Comparison of ENCODE assay signal across 21 cellular contexts in genomic region chr2:66532972-66533868, GRCh38.
DNase-seq lines count a peak whose midpoint lies in the region; ATAC-seq and TF ChIP-seq lines count a peak whose summit lies in the region.
"Had no signal": no experiment of that assay in that cellular context is flagged by ENCODE, and none has a peak within 500 bp of the region (broad histone marks: within the 10 kb centered on the region; RNA-seq: fewer than 3 reads in every experiment).

No MANE protein-coding gene starts in this region.

- no peak for TF ChIP-seq CTCF in right atrium auricular region (IDR thresholded peaks at IDR 0.05)
- no peak for TF ChIP-seq CTCF in omental fat pad (IDR thresholded peaks at IDR 0.05)

- DNase-seq in Right ventricle myocardium superior (no peak), right atrium auricular region (ENCODE audit: low spot score) (no peak), astrocyte of the hippocampus (ENCODE audit: low read depth, low spot score) (peak; percentile 71), left ventricle myocardium superior (no peak), ecto neural progenitor cell (ENCODE audit: low spot score) (no peak), omental fat pad (ENCODE audit: low spot score) (no peak), cortex of kidney (lab: John Stamatoyannopoulos, UW) (no peak)
- DNase-seq: activated CD8-positive, alpha-beta memory T cell treated with anti-CD3 and anti-CD28 coated beads for 24 hours; activated naive CD4-positive, alpha-beta T cell treated with anti-CD3 and anti-CD28 coated beads, Interleukin-2, amount 10 ng/mL, durations not matched to agents 7 days and 5 days; activated T-cell treated with anti-CD3 and anti-CD28 coated beads, Interleukin-2, amount 50 U/mL, for 48 hours; GF-D8; MM.1S; NCI-H2171 treated with DMSO at 0.1 percent for 48 hours; NCI-H748 treated with DMSO at 0.1 percent for 48 hours; SHP77; stimulated activated CD4-positive, alpha-beta T cell treated with anti-CD3 and anti-CD28 coated beads, Interleukin-15, amount 100 ng/mL, for 24 hours; T-cell had no signal

- intact Hi-C loops in Right ventricle myocardium superior (cut with DNase I) (no loop called here), left ventricle myocardium superior (cut with micrococcal nuclease) (no loop called here)

- peak; percentile 75 for ATAC-seq in Right ventricle myocardium superior (ENCODE audit: poor library complexity)
- ATAC-seq in left ventricle myocardium superior, result peak; percentile 68
- no peak for ATAC-seq in omental fat pad (ENCODE audit: low FRiP score)
- no peak for ATAC-seq in HG03520 (IDR thresholded peaks at IDR 0.05; ENCODE audit: unreplicated experiment)
- ATAC-seq: HCT116, T-cell had no signal

- no peaks in the 10 kb centered on the region for H3K9me3 ChIP-seq in right atrium auricular region
- H3K9me3 ChIP-seq: ascending aorta, neutrophil had no signal

- H3K36me3 ChIP-seq in right atrium auricular region, result no peaks in the 10 kb centered on the region
- H3K36me3 ChIP-seq: neutrophil had no signal

- no peaks in the 10 kb centered on the region for H3K27me3 ChIP-seq in right atrium auricular region
- H3K27me3 ChIP-seq: ascending aorta, neutrophil had no signal

- peaks cover 0 to 18% of the 10 kb centered on the region in 2 donors for H3K4me1 ChIP-seq in right atrium auricular region

- H3K27ac ChIP-seq in right atrium auricular region, result no peak overlapping the region
- H3K27ac ChIP-seq: ascending aorta, neutrophil had no signal

- H3K4me3 ChIP-seq in right atrium auricular region, result no peak overlapping the region
- H3K4me3 ChIP-seq: ascending aorta had no signal

Comparison
In these comparisons a context has a peak if more than half of its experiments do, and no peak if none do; other contexts are left out.
1. ATAC-seq: peak in Right ventricle myocardium superior (single experiment) and left ventricle myocardium superior (single experiment); none in omental fat pad (single experiment) and HG03520 (single experiment).